8 cellular contexts compared by ENCODE assay signal in the genomic region with DNA sequence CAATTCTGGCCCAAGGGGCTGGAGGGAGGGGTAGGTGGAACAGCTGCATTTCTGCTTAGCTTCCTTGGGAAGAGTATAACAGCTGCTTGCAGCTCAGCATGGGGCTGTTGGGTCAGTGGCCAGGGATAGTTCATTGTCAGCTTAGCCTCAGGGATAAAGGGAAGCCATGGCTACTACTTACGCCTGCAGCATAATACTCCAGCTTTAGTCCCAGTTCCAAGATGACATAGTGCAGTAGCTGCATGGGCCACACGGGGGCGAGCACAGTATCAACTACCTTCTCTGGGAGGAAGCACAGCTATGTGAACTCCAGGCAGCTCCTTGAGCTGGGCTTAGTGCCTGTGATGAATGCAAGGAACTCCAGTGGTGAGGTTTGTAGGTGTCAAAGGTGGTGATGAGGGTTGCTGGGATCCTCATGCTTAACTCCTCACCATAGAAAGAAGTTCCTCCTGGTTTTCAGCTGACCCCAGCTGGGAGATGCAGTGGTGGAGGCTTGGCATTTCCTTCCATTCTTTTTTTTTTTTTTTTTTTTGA. TPM values are rescaled to one million over a fixed set of nuclear protein-coding genes. Genes with fewer than 3 reads are reported as not detected.
DNase-seq lines count a peak whose midpoint lies in the region; ATAC-seq and TF ChIP-seq lines count a peak whose summit lies in the region.

No MANE protein-coding gene starts in this region.

- H3K4me2 ChIP-seq in DOHH2 (ENCODE audit: low read length), result no peak overlapping the region

- no peak overlapping the region for H3K4me3 ChIP-seq in DOHH2 (ENCODE audit: low read length)

- H3K27ac Mint-ChIP-seq in osteocyte (ENCODE audit: unreplicated experiment) (no peak overlapping the region), type B pancreatic cell (no peak overlapping the region)

- no peak overlapping the region for H3K4me3 Mint-ChIP-seq in osteocyte (ENCODE audit: unreplicated experiment)
- H3K4me3 Mint-ChIP-seq in type B pancreatic cell, result no peak overlapping the region

- H3K4me1 Mint-ChIP-seq in osteocyte (ENCODE audit: unreplicated experiment) (peaks cover 6% of the 10 kb centered on the region), type B pancreatic cell (ENCODE audit: unreplicated experiment) (no peaks in the 10 kb centered on the region)

- H3F3A ChIP-seq in DOHH2 (ENCODE audit: control insufficient read depth, insufficient read depth), result no peaks in the 10 kb centered on the region

- H3K27ac ChIP-seq in DOHH2 (ENCODE audit: low read depth, low read length) (no peak overlapping the region), RWPE1 (no peak overlapping the region)

- H3K9me2 ChIP-seq in DOHH2 (replicated peaks; ENCODE audit: control insufficient read depth, low read length), result no peaks in the 10 kb centered on the region

- H3K9me3 Mint-ChIP-seq in osteocyte (ENCODE audit: unreplicated experiment) (peaks cover 22% of the 10 kb centered on the region), type B pancreatic cell (peaks cover 17% of the 10 kb centered on the region)

- TF ChIP-seq CTCF in DOHH2 (IDR thresholded peaks at IDR 0.05; ENCODE audit: low read depth, low read length, poor library complexity, severe bottlenecking) (peak; percentile 88), RWPE1 (conservative IDR thresholded peaks at IDR 0.05; ENCODE audit: low read depth) (peak; percentile 79), osteocyte (IDR thresholded peaks at IDR 0.05) (peak; percentile 81), type B pancreatic cell (conservative IDR thresholded peaks at IDR 0.05) (peak; percentile 82)

- POLR2A ChIA-PET in RWPE1 (lab: Yijun Ruan, JAX; ENCODE audit: low non-redundant PET), result interaction anchor here (0.6 kb wide), 1 partner anchor 36 kb away, joined by 3 read pairs; no protein-coding TSS in a partner anchor

- H3K27me3 Mint-ChIP-seq in osteocyte (ENCODE audit: unreplicated experiment) (peaks cover 11% of the 10 kb centered on the region), type B pancreatic cell (peaks cover 3% of the 10 kb centered on the region)

- ATAC-seq in GM21360 (IDR thresholded peaks at IDR 0.05; ENCODE audit: unreplicated experiment) (peak; percentile 98), HG03571 (IDR thresholded peaks at IDR 0.05; ENCODE audit: unreplicated experiment) (peak; percentile 94)

- peaks cover 16% of the 10 kb centered on the region for H3K9me3 ChIP-seq in DOHH2 (ENCODE audit: control insufficient read depth, insufficient read depth, low read length)

- no peaks in the 10 kb centered on the region for H3K36me3 ChIP-seq in DOHH2 (ENCODE audit: control insufficient read depth, low read length)

- H3K79me2 ChIP-seq in DOHH2 (ENCODE audit: control insufficient read depth, low read length), result no peaks in the 10 kb centered on the region

- no peaks in the 10 kb centered on the region for H3K4me1 ChIP-seq in DOHH2 (ENCODE audit: control insufficient read depth, low read length)

- CTCF ChIA-PET in RWPE1 (lab: Yijun Ruan, JAX), result interaction anchor here (0.5 to 2.3 kb wide), 18 partner anchors 9 to 1327 kb away, joined by 3 to 14 read pairs (median 4); partner anchors contain the start of gene RHOB

- peaks cover 2% of the 10 kb centered on the region; the same call in 1 of the 2 replicates for H3K27me3 ChIP-seq in DOHH2 (ENCODE audit: control insufficient read depth, low read length)

- H3K36me3 Mint-ChIP-seq in osteocyte (ENCODE audit: unreplicated experiment) (peaks cover 3% of the 10 kb centered on the region), type B pancreatic cell (no peaks in the 10 kb centered on the region)

- DNase-seq in RWPE1 (ENCODE audit: low spot score), result peak; percentile 68
- DNase-seq in activated T-helper 1 cell treated with anti-CD3 and anti-CD28 coated beads, Interleukin-2, amount 50 U/mL, for 16 hours (ENCODE audit: low read depth in 1 of 2, low spot score in 1 of 2), result peak; percentile 45 to 51
- DNase-seq in foreskin melanocyte, result peak; percentile 70
- DNase-seq in osteocyte (ENCODE audit: extremely low spot score, unreplicated experiment), result peak; percentile 92
- no peak for DNase-seq in type B pancreatic cell (ENCODE audit: extremely low spot score, unreplicated experiment)

- H4K20me1 ChIP-seq in DOHH2 (ENCODE audit: control insufficient read depth, insufficient read depth, low read depth, low read length), result no peaks in the 10 kb centered on the region

RNA-seq across cellular contexts. Expression of gene RHOB, which starts 35.4 kb away (rescaled TPM):
- total RNA-seq in osteocyte, result 141 and 160 TPM in 2 replicates
- 82.8 and 83.5 TPM in 2 replicates for total RNA-seq in type B pancreatic cell (ENCODE audit: low replicate concordance)
